ENCODE assay signal across 8 cellular contexts in genomic region chr2:85594715-85595377, GRCh38. TPM values are rescaled to one million over a fixed set of nuclear protein-coding genes. Genes with fewer than 3 reads are reported as not detected.
DNase-seq lines count a peak whose midpoint lies in the region; ATAC-seq and TF ChIP-seq lines count a peak whose summit lies in the region.

No MANE protein-coding gene starts in this region.

- TF ChIP-seq CTCF in coronary artery (IDR thresholded peaks at IDR 0.05): no peak
- TF ChIP-seq CTCF in nephron progenitor cell (IDR thresholded peaks at IDR 0.05): no peak

- peak overlapping the region; percentile 92 for H3K4me3 ChIP-seq in coronary artery

- H3K9me3 Mint-ChIP-seq in IgD-negative memory B cell: no peaks in the 10 kb centered on the region
- H3K9me3 Mint-ChIP-seq in nephron progenitor cell: no peaks in the 10 kb centered on the region

- H3K27ac ChIP-seq in coronary artery: peak overlapping the region; percentile 71 to 96

- TF ChIP-seq POLR2A in erythroblast (IDR thresholded peaks at IDR 0.05; ENCODE audit: low read length): no peak

- H3K27me3 Mint-ChIP-seq in IgD-negative memory B cell (no peaks in the 10 kb centered on the region), nephron progenitor cell (ENCODE audit: low read depth, poor library complexity) (peaks cover 3% of the 10 kb centered on the region)

- peak overlapping the region; percentile 96 to 100 (median 98) for H3K4me3 Mint-ChIP-seq in IgD-negative memory B cell
- H3K4me3 Mint-ChIP-seq in nephron progenitor cell: peak overlapping the region; percentile 100

- DNase-seq in DMS79 (lab: John Stamatoyannopoulos, UW) (peak; percentile 61), coronary artery (ENCODE audit: low spot score) (no peak), nephron progenitor cell (no peak), dermis blood vessel endothelial cell (no peak), erythroblast (lab: John Stamatoyannopoulos, UW) (no peak)

- H3K36me3 Mint-ChIP-seq in IgD-negative memory B cell (peaks cover 3% of the 10 kb centered on the region), nephron progenitor cell (ENCODE audit: low read depth) (no peaks in the 10 kb centered on the region)

- H3K27ac Mint-ChIP-seq in IgD-negative memory B cell (peak overlapping the region; percentile 75 to 100 (median 97)), nephron progenitor cell (peak overlapping the region; percentile 89)

- ATAC-seq in GM21447 (IDR thresholded peaks at IDR 0.05; ENCODE audit: unreplicated experiment) (peak; percentile 49), HG03469 (IDR thresholded peaks at IDR 0.05; ENCODE audit: unreplicated experiment) (no peak)

- H3K4me1 Mint-ChIP-seq in IgD-negative memory B cell (peaks cover 15 to 26% (median 15%) of the 10 kb centered on the region in 3 donors), nephron progenitor cell (peaks cover 44% of the 10 kb centered on the region)

RNA-seq across cellular contexts. Expression of gene RNF181, which starts 0.7 kb away (rescaled TPM):
- polyA plus RNA-seq in IgD-negative memory B cell: 206 TPM
- 151 and 208 TPM in 2 replicates for total RNA-seq in dermis blood vessel endothelial cell

RNA-seq across cellular contexts. Expression of gene TMEM150A, which starts 7.7 kb away (rescaled TPM):
- 13.4 TPM for polyA plus RNA-seq in IgD-negative memory B cell
- total RNA-seq in dermis blood vessel endothelial cell: 9.4 and 12.9 TPM in 2 replicates

RNA-seq across cellular contexts. Expression of gene VAMP5, which starts 10.6 kb away (rescaled TPM):
- polyA plus RNA-seq in IgD-negative memory B cell: 43.0 TPM
- 45.3 and 132 TPM in 2 replicates for total RNA-seq in dermis blood vessel endothelial cell

RNA-seq across cellular contexts. Expression of gene C2orf68, which starts 17.0 kb away (rescaled TPM):
- 18.3 TPM for polyA plus RNA-seq in IgD-negative memory B cell
- total RNA-seq in dermis blood vessel endothelial cell: 16.9 and 24.7 TPM in 2 replicates

RNA-seq across cellular contexts. Expression of gene VAMP8, which starts 17.5 kb away (rescaled TPM):
- polyA plus RNA-seq in IgD-negative memory B cell: 240 TPM
- 6.8 and 7.5 TPM in 2 replicates for total RNA-seq in dermis blood vessel endothelial cell
